In genomic region chr12:104604070-104604994, GRCh38 we compare ENCODE assay signal across 7 cellular contexts.
DNase-seq lines count a peak whose midpoint lies in the region; ATAC-seq and TF ChIP-seq lines count a peak whose summit lies in the region.

No MANE protein-coding gene starts in this region.

- DNase-seq in PC-3 (peak; percentile 92), cardiac septum (ENCODE audit: low spot score) (peak; percentile 87), psoas muscle (peak; percentile 70 to 80), cerebellum (ENCODE audit: low spot score) (no peak)
- DNase-seq in activated effector memory CD4-positive, alpha-beta T cell treated with anti-CD3 and anti-CD28 coated beads, Interleukin-2, amount 50 U/mL, for 16 hours: peak; percentile 83

- H3K9ac ChIP-seq in PC-3 (ENCODE audit: low read length): peak overlapping the region; percentile 46

- H3K27me3 ChIP-seq in PC-3 (ENCODE audit: low read length) (no peaks in the 10 kb centered on the region), psoas muscle (ENCODE audit: insufficient read depth in 3 of 3, low read length in 2 of 3) (no peaks in the 10 kb centered on the region)

- intact Hi-C loops in PC-3 (cut with micrococcal nuclease): no loop called here
- intact Hi-C loops in cardiac septum (cut with DNase I): loop anchor here (5.0 kb wide), 1 partner anchor 147 kb away; the partner anchor contains the start of gene CHST11
- intact Hi-C loops in psoas muscle (cut with DNase I): no loop called here

- POLR2A ChIA-PET in PC-3 (lab: Charles Lee; ENCODE audit: unreplicated experiment): interaction anchor here (0.5 kb wide), 1 partner anchor 427 kb away, joined by 3 read pairs; no protein-coding TSS in a partner anchor

- H3K27ac ChIP-seq in PC-3 (ENCODE audit: low read length): peak overlapping the region; percentile 92
- H3K27ac ChIP-seq in psoas muscle: peak overlapping the region; percentile 41

- H3F3A ChIP-seq in PC-3 (ENCODE audit: low read length, unreplicated experiment): peaks cover 11% of the 10 kb centered on the region

- H3K4me1 ChIP-seq in PC-3 (ENCODE audit: insufficient read depth, low read length): peaks cover 39% of the 10 kb centered on the region
- H3K4me1 ChIP-seq in psoas muscle: peaks cover 6% of the 10 kb centered on the region

- H3K9me3 ChIP-seq in PC-3 (ENCODE audit: low read length) (no peaks in the 10 kb centered on the region), psoas muscle (no peaks in the 10 kb centered on the region)

- 66 to 68% (median 67%) methylated on average over 10 of the region's 10 CpGs for WGBS in psoas muscle, 3 donors

- peak overlapping the region; percentile 68 for H3K4me2 ChIP-seq in PC-3 (ENCODE audit: low read length)

- CTCF ChIA-PET in PC-3 (lab: Charles Lee): interaction anchor here (1.1 kb wide), 1 partner anchor 223 kb away, joined by 4 read pairs; no protein-coding TSS in a partner anchor

- BruUV-seq in PC-3 (replicated peaks; lab: Mats Ljungman, UMichigan): no TSS peak

- H3K79me2 ChIP-seq in PC-3 (ENCODE audit: low read length): peaks cover 5% of the 10 kb centered on the region; the same call in 1 of the 2 replicates

- H3K4me3 ChIP-seq in PC-3 (ENCODE audit: low read length): peak overlapping the region; percentile 48
- H3K4me3 ChIP-seq in psoas muscle: no peak overlapping the region

- peak; percentile 78 for ATAC-seq in GM18870 (IDR thresholded peaks at IDR 0.05; ENCODE audit: unreplicated experiment)
- ATAC-seq in HG03039 (IDR thresholded peaks at IDR 0.05; ENCODE audit: unreplicated experiment): peak; percentile 56
- peak; percentile 94 for ATAC-seq in PC-3
- ATAC-seq in psoas muscle: peak; percentile 49 to 87 (median 85)

- H4K20me1 ChIP-seq in PC-3 (ENCODE audit: low read length): no peaks in the 10 kb centered on the region

- peak overlapping the region; percentile 54 for H2AFZ ChIP-seq in PC-3 (ENCODE audit: low read length)

- H3K36me3 ChIP-seq in PC-3 (ENCODE audit: low read depth, low read length): no peaks in the 10 kb centered on the region
- no peaks in the 10 kb centered on the region for H3K36me3 ChIP-seq in psoas muscle (ENCODE audit: insufficient read depth in 1 of 2, low read depth in 1 of 2)

- no peak for TF ChIP-seq CTCF in PC-3 (conservative IDR thresholded peaks at IDR 0.05; ENCODE audit: low read depth, low read length)
- no peak for TF ChIP-seq CTCF in psoas muscle (IDR thresholded peaks at IDR 0.05)

- no peaks in the 10 kb centered on the region for H3K9me2 ChIP-seq in PC-3 (replicated peaks; ENCODE audit: low read length)
